8 cellular contexts compared by ENCODE assay signal in genomic region chr1:230424440-230425251, GRCh38. TPM values are rescaled to one million over a fixed set of nuclear protein-coding genes. Genes with fewer than 3 reads are reported as not detected.
DNase-seq lines count a peak whose midpoint lies in the region; ATAC-seq, FAIRE-seq and TF ChIP-seq lines count a peak whose summit lies in the region.

No MANE protein-coding gene starts in this region.

- no peak for DNase-seq in CD8-positive, alpha-beta T cell
- peak; percentile 59 to 68 for DNase-seq in Kasumi-1 (lab: John Stamatoyannopoulos, UW)
- no peak for DNase-seq in naive thymus-derived CD4-positive, alpha-beta T cell
- DNase-seq in H4 (ENCODE audit: low spot score): no peak
- DNase-seq in NCI-H2029 treated with DMSO at 0.1 percent for 48 hours (lab: John Stamatoyannopoulos, UW): no peak
- no peak for DNase-seq in small intestine

- no peak for TF ChIP-seq CTCF in CD8-positive, alpha-beta T cell (IDR thresholded peaks at IDR 0.05)
- TF ChIP-seq CTCF in brain (conservative IDR thresholded peaks at IDR 0.05): no peak

- POLR2A ChIA-PET in CD8-positive, alpha-beta T cell (lab: Charles Lee): no interaction called here
- POLR2A ChIA-PET in naive thymus-derived CD4-positive, alpha-beta T cell (lab: Charles Lee): no interaction called here

- no peak overlapping the region for H3K27ac Mint-ChIP-seq in CD8-positive, alpha-beta T cell
- H3K27ac Mint-ChIP-seq in brain: peak overlapping the region; percentile 39 to 90 (median 76)
- no peak overlapping the region for H3K27ac Mint-ChIP-seq in naive thymus-derived CD4-positive, alpha-beta T cell

- intact Hi-C loops in CD8-positive, alpha-beta T cell (cut with DNase I, micrococcal nuclease): no loop called here
- intact Hi-C loops in naive thymus-derived CD4-positive, alpha-beta T cell (cut with micrococcal nuclease): loop anchor here in 1 of 2 donors (10.0 kb wide), 3 partner anchors 360 to 740 kb away; partner anchors contain the start of genes ARV1, GALNT2, TRIM67 and TTC13

- H3K9me3 ChIP-seq in CD8-positive, alpha-beta T cell (ENCODE audit: low read length): no peaks in the 10 kb centered on the region
- no peaks in the 10 kb centered on the region for H3K9me3 ChIP-seq in naive thymus-derived CD4-positive, alpha-beta T cell (ENCODE audit: control insufficient read depth in 2 of 3, low read length in 3 of 3)
- no peaks in the 10 kb centered on the region for H3K9me3 ChIP-seq in small intestine (ENCODE audit: control insufficient read depth, low read depth)

- peaks cover 25% of the 10 kb centered on the region for H3K27me3 ChIP-seq in CD8-positive, alpha-beta T cell (ENCODE audit: insufficient read depth, low read length)
- peaks cover 0 to 9% of the 10 kb centered on the region in 2 donors for H3K27me3 ChIP-seq in naive thymus-derived CD4-positive, alpha-beta T cell (ENCODE audit: control insufficient read depth in 2 of 2, insufficient read depth in 2 of 2, low read length in 2 of 2)
- peaks cover 3 to 33% of the 10 kb centered on the region in 2 donors for H3K27me3 ChIP-seq in small intestine (ENCODE audit: control insufficient read depth in 2 of 2, insufficient read depth in 2 of 2, low read length in 2 of 2)

- FAIRE-seq in small intestine (lab: Jason Lieb, UNC): no peak

- H3K4me3 Mint-ChIP-seq in CD8-positive, alpha-beta T cell: peak overlapping the region; percentile 65
- peak overlapping the region; percentile 89 to 94 (median 92) for H3K4me3 Mint-ChIP-seq in brain
- H3K4me3 Mint-ChIP-seq in naive thymus-derived CD4-positive, alpha-beta T cell: peak overlapping the region; percentile 48 to 77 (median 66)

- H3K4me3 ChIP-seq in CD8-positive, alpha-beta T cell (ENCODE audit: low read depth, low read length): no peak overlapping the region
- H3K4me3 ChIP-seq in naive thymus-derived CD4-positive, alpha-beta T cell (ENCODE audit: low read length): no peak overlapping the region
- no peak overlapping the region for H3K4me3 ChIP-seq in small intestine (ENCODE audit: low read depth in 1 of 2, low read length in 2 of 2)

- H3K4me1 Mint-ChIP-seq in CD8-positive, alpha-beta T cell (ENCODE audit: low read depth): peaks cover 14% of the 10 kb centered on the region
- peaks cover 70% of the 10 kb centered on the region for H3K4me1 Mint-ChIP-seq in brain
- peaks cover 6 to 26% (median 14%) of the 10 kb centered on the region in 7 donors for H3K4me1 Mint-ChIP-seq in naive thymus-derived CD4-positive, alpha-beta T cell

- CTCF ChIA-PET in CD8-positive, alpha-beta T cell (lab: Charles Lee): no interaction called here
- CTCF ChIA-PET in naive thymus-derived CD4-positive, alpha-beta T cell (lab: Charles Lee): no interaction called here

- no peaks in the 10 kb centered on the region for H3K36me3 Mint-ChIP-seq in CD8-positive, alpha-beta T cell
- H3K36me3 Mint-ChIP-seq in brain: peaks cover 17% of the 10 kb centered on the region
- H3K36me3 Mint-ChIP-seq in naive thymus-derived CD4-positive, alpha-beta T cell: peaks cover 0 to 11% (median 6%) of the 10 kb centered on the region in 5 donors

- H3K4me1 ChIP-seq in CD8-positive, alpha-beta T cell (ENCODE audit: insufficient read depth, low read length): peaks cover 9% of the 10 kb centered on the region
- peaks cover 0 to 3% of the 10 kb centered on the region in 2 donors for H3K4me1 ChIP-seq in naive thymus-derived CD4-positive, alpha-beta T cell (ENCODE audit: control insufficient read depth in 2 of 2, insufficient read depth in 2 of 2, low read length in 2 of 2)
- H3K4me1 ChIP-seq in small intestine (ENCODE audit: control insufficient read depth in 2 of 2, insufficient read depth in 1 of 2, low read depth in 1 of 2, low read length in 1 of 2): peaks cover 0 to 2% of the 10 kb centered on the region in 2 donors

- no peak for ATAC-seq in CD8-positive, alpha-beta T cell
- no peak for ATAC-seq in naive thymus-derived CD4-positive, alpha-beta T cell
- ATAC-seq in GM18498 (IDR thresholded peaks at IDR 0.05; ENCODE audit: unreplicated experiment): no peak

- peaks cover 65% of the 10 kb centered on the region for H3K27me3 Mint-ChIP-seq in CD8-positive, alpha-beta T cell (ENCODE audit: low read depth)
- H3K27me3 Mint-ChIP-seq in brain: peaks cover 34% of the 10 kb centered on the region
- peaks cover 60 to 77% (median 69%) of the 10 kb centered on the region in 5 donors for H3K27me3 Mint-ChIP-seq in naive thymus-derived CD4-positive, alpha-beta T cell

- no peaks in the 10 kb centered on the region for H3K36me3 ChIP-seq in CD8-positive, alpha-beta T cell (ENCODE audit: insufficient read depth, low read length)
- no peaks in the 10 kb centered on the region for H3K36me3 ChIP-seq in naive thymus-derived CD4-positive, alpha-beta T cell (ENCODE audit: control insufficient read depth in 2 of 3, insufficient read depth in 3 of 3, low read length in 3 of 3)
- no peaks in the 10 kb centered on the region for H3K36me3 ChIP-seq in small intestine (ENCODE audit: control insufficient read depth in 2 of 2, insufficient read depth in 2 of 2, low read length in 2 of 2)

- 3 to 8% (median 5%) methylated on average over 30 of the region's 30 CpGs for WGBS in small intestine, 3 donors

- H3K27ac ChIP-seq in CD8-positive, alpha-beta T cell (ENCODE audit: low read depth, low read length): no peak overlapping the region
- H3K27ac ChIP-seq in naive thymus-derived CD4-positive, alpha-beta T cell (ENCODE audit: low read depth, low read length): no peak overlapping the region
- no peak overlapping the region for H3K27ac ChIP-seq in small intestine (ENCODE audit: low read depth in 1 of 2, low read length in 1 of 2)

- H3K9me3 Mint-ChIP-seq in CD8-positive, alpha-beta T cell: peaks cover 9% of the 10 kb centered on the region
- H3K9me3 Mint-ChIP-seq in brain: peaks cover 0 to 10% (median 8%) of the 10 kb centered on the region in 5 experiments
- H3K9me3 Mint-ChIP-seq in naive thymus-derived CD4-positive, alpha-beta T cell: peaks cover 0 to 27% (median 5%) of the 10 kb centered on the region in 11 donors

RNA-seq across cellular contexts. Expression of gene PGBD5, which starts 1.5 kb away (rescaled TPM):
- total RNA-seq in CD8-positive, alpha-beta T cell: not detected
- 38.5 TPM for polyA plus RNA-seq in brain (ENCODE audit: insufficient read depth, low read depth, low replicate concordance)
- total RNA-seq in naive thymus-derived CD4-positive, alpha-beta T cell: under 1 TPM in 1 of 5 experiments, not detected in 4; 0.36 TPM
- not detected for polyA plus RNA-seq in naive thymus-derived CD4-positive, alpha-beta T cell
- 0.74 and 1.5 TPM in 2 replicates for total RNA-seq in H4 (2014; rRNA removed; shearing (Covaris generic))
- polyA plus RNA-seq in small intestine: 1 to 10 TPM in 1 of 3 donors, under 1 TPM in 2; under 0.01 to 1.0 (median 0.22) TPM

Comparison
In these comparisons a context has a peak if more than half of its experiments do, and no peak if none do; other contexts are left out.
1. DNase-seq: peak in Kasumi-1 (2 of 2); none in CD8-positive, alpha-beta T cell (0 of 7), naive thymus-derived CD4-positive, alpha-beta T cell (0 of 9), H4 (single experiment), NCI-H2029 treated with DMSO at 0.1 percent for 48 hours (single experiment) and small intestine (single experiment).
2. H3K27ac Mint-ChIP-seq: peak in brain (5 of 5); none in CD8-positive, alpha-beta T cell (single experiment) and naive thymus-derived CD4-positive, alpha-beta T cell (0 of 9).
3. Peak in every context shown above with its lines, with median percentiles within 50 percentile points of each other: H3K4me3 Mint-ChIP-seq.